ENCODE assay signal across 8 cellular contexts in genomic region chr18:72652990-72653593, GRCh38.
A peak's percentile ranks its signal among the peaks of the same experiment; 100 is the strongest.
DNase-seq lines count a peak whose midpoint lies in the region; ATAC-seq, FAIRE-seq and TF ChIP-seq lines count a peak whose summit lies in the region.

No MANE protein-coding gene starts in this region.

- DNase-seq in GM06990 (ENCODE audit: extremely low read depth, insufficient read length) (peak; percentile 16), RKO (ENCODE audit: low spot score) (peak; percentile 39), ecto neural progenitor cell (ENCODE audit: low spot score) (peak; percentile 54), small intestine (peak; percentile 31), omental fat pad (ENCODE audit: low spot score) (no peak), frontal cortex (ENCODE audit: low spot score in 2 of 2) (no peak)

- no peaks in the 10 kb centered on the region for H3K9me3 ChIP-seq in small intestine (ENCODE audit: control insufficient read depth, low read depth)

- FAIRE-seq in small intestine (lab: Jason Lieb, UNC) = no peak
- FAIRE-seq in frontal cortex (lab: Jason Lieb, UNC) = no peak

- no peak overlapping the region for H3K27ac ChIP-seq in small intestine (ENCODE audit: low read depth in 1 of 2, low read length in 1 of 2)

- H3K36me3 ChIP-seq in GM06990 (ENCODE audit: control insufficient read depth, insufficient read depth, low read length) = no peaks in the 10 kb centered on the region
- H3K36me3 ChIP-seq in small intestine (ENCODE audit: control insufficient read depth in 2 of 2, insufficient read depth in 2 of 2, low read length in 2 of 2) = no peaks in the 10 kb centered on the region

- TF ChIP-seq CTCF in GM06990 (IDR thresholded peaks at IDR 0.05; ENCODE audit: insufficient read depth, low read length, poor library complexity, severe bottlenecking) (peak; percentile 83), omental fat pad (IDR thresholded peaks at IDR 0.05) (no peak)

- 49 to 55% (median 51%) methylated on average over 3 of the region's 3 CpGs for WGBS in small intestine, 3 donors

- H3K4me3 ChIP-seq in GM06990 (replicated peaks; ENCODE audit: low read depth, low read length) (no peak overlapping the region), small intestine (ENCODE audit: low read depth in 1 of 2, low read length in 2 of 2) (no peak overlapping the region)

- H3K27me3 ChIP-seq in GM06990 (replicated peaks; ENCODE audit: control insufficient read depth, insufficient read depth, low read length) (no peaks in the 10 kb centered on the region), small intestine (ENCODE audit: control insufficient read depth in 2 of 2, insufficient read depth in 2 of 2, low read length in 2 of 2) (no peaks in the 10 kb centered on the region)

- H3K4me1 ChIP-seq in small intestine (ENCODE audit: control insufficient read depth in 2 of 2, insufficient read depth in 1 of 2, low read depth in 1 of 2, low read length in 1 of 2) = no peaks in the 10 kb centered on the region

- ATAC-seq in GM19463 (IDR thresholded peaks at IDR 0.05; ENCODE audit: unreplicated experiment) = peak; percentile 97
- peak; percentile 97 for ATAC-seq in HG03432 (IDR thresholded peaks at IDR 0.05; ENCODE audit: unreplicated experiment)
- no peak for ATAC-seq in omental fat pad (ENCODE audit: low FRiP score)

Comparison
In these comparisons a context has a peak if more than half of its experiments do, and no peak if none do; other contexts are left out.
1. DNase-seq: peak in GM06990 (single experiment), RKO (single experiment), ecto neural progenitor cell (single experiment) and small intestine (single experiment); none in omental fat pad (single experiment) and frontal cortex (0 of 2).